In the genomic region with DNA sequence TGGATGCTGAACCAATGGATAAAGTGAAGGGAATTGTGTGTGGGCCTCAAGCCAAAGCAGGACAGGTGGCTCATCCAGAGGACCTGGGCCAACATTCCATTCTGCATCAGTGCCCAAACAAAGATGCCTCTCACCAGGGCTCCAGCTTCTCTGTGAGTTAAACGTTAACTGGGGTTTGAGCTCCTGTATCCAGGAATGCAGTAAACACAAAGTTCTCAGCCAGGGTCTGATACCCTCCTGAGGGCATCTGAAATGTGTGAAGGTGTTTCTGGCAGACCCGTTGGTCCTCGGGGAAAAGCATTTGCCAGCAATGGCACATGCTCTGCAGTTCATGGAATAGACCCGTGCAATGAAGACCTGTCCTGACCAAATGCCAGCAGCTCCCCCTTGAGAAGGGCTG, we compare ENCODE assay signal across 20 cellular contexts. TPM values are rescaled to one million over a fixed set of nuclear protein-coding genes. Genes with fewer than 3 reads are reported as not detected.
DNase-seq lines count a peak whose midpoint lies in the region; TF ChIP-seq lines count a peak whose summit lies in the region.
"Had no signal": no experiment of that assay in that cellular context is flagged by ENCODE, and none has a peak within 500 bp of the region (broad histone marks: within the 10 kb centered on the region; RNA-seq: fewer than 3 reads in every experiment).

No MANE protein-coding gene starts in this region.

- H3K36me3 ChIP-seq in mesenchymal stem cell (ENCODE audit: control insufficient read depth in 1 of 2, insufficient read depth in 2 of 2, low read depth in 1 of 2, low read length in 2 of 2): no peaks in the 10 kb centered on the region

- peaks cover 11% of the 10 kb centered on the region for H3K4me1 ChIP-seq in mesenchymal stem cell (ENCODE audit: control insufficient read depth, insufficient read depth, low read depth, low read length)

- H3K23ac ChIP-seq in mesenchymal stem cell (ENCODE audit: low read length in 2 of 2): peak overlapping the region in 1 of 2 experiments; percentile 28

- no peak overlapping the region for H2BK120ac ChIP-seq in mesenchymal stem cell (ENCODE audit: low read depth, low read length)

- peak overlapping the region; percentile 93 for H2AK5ac ChIP-seq in mesenchymal stem cell (ENCODE audit: low read length, severe bottlenecking)

- H3K79me1 ChIP-seq in mesenchymal stem cell (replicated peaks; ENCODE audit: low read length, poor library complexity, severe bottlenecking): no peaks in the 10 kb centered on the region

- no peak overlapping the region for H4K91ac ChIP-seq in mesenchymal stem cell (ENCODE audit: low read length)

- H3K9me3 Mint-ChIP-seq in Calu3 (ENCODE audit: low read depth, unreplicated experiment): no peaks in the 10 kb centered on the region
- H3K9me3 Mint-ChIP-seq: activated CD4-positive, alpha-beta T cell treated with anti-CD3 and anti-CD28 coated beads, Interleukin-2, amount 10 ng/mL, durations not matched to agents 24 days and 14 days; effector memory CD8-positive, alpha-beta T cell; GM23338; IgD-negative memory B cell; type B pancreatic cell had no signal

- H2BK12ac ChIP-seq in mesenchymal stem cell (ENCODE audit: low read length in 2 of 2): no peak overlapping the region

- H4K8ac ChIP-seq in mesenchymal stem cell (ENCODE audit: low read length): no peak overlapping the region

- peak overlapping the region; percentile 97 for H2BK5ac ChIP-seq in mesenchymal stem cell (ENCODE audit: low read depth, low read length, poor library complexity, severe bottlenecking)

- intact Hi-C loops in Calu3 (cut with micrococcal nuclease; ENCODE audit: unreplicated experiment): no loop called here

- H3K4ac ChIP-seq in mesenchymal stem cell (ENCODE audit: low read depth in 1 of 2, low read length in 2 of 2): no peak overlapping the region

- H3K14ac ChIP-seq in mesenchymal stem cell (ENCODE audit: low read length in 2 of 2): no peak overlapping the region

- H3K27ac ChIP-seq in VCaP: peak overlapping the region; percentile 81
- H3K27ac ChIP-seq in mesenchymal stem cell (ENCODE audit: low read length, poor library complexity, severe bottlenecking): peak overlapping the region; percentile 99

- H3K4me3 Mint-ChIP-seq in Calu3 (ENCODE audit: low read depth, unreplicated experiment): no peak overlapping the region
- H3K4me3 Mint-ChIP-seq: activated CD4-positive, alpha-beta T cell treated with anti-CD3 and anti-CD28 coated beads, Interleukin-2, amount 10 ng/mL, durations not matched to agents 24 days and 14 days; effector memory CD8-positive, alpha-beta T cell; GM23338; IgD-negative memory B cell; type B pancreatic cell had no signal

- H3K36me3 Mint-ChIP-seq in Calu3 (ENCODE audit: insufficient read depth, unreplicated experiment): no peaks in the 10 kb centered on the region
- H3K36me3 Mint-ChIP-seq: IgD-negative memory B cell, type B pancreatic cell had no signal

- BruUV-seq in Calu3 (replicated peaks; lab: Mats Ljungman, UMichigan): no TSS peak

- CTCF ChIA-PET in Calu3 (lab: Charles Lee): interaction anchor here (1.0 kb wide), 1 partner anchor 12 kb away, joined by 5 read pairs; no protein-coding TSS in a partner anchor

- DNase-seq in Calu3: peak; percentile 8
- DNase-seq in NCI-H1694 (lab: John Stamatoyannopoulos, UW): peak; percentile 21
- no peak for DNase-seq in mesenchymal stem cell
- DNase-seq in NK-92 treated with Interleukin-12 subunit alpha and Interleukin-12 subunit beta, amount 100 ng/mL, for 24 hours (lab: John Stamatoyannopoulos, UW): no peak
- no peak for DNase-seq in AG08396 (ENCODE audit: low spot score)
- DNase-seq in superior temporal gyrus (ENCODE audit: extremely low spot score): no peak
- DNase-seq in OCI-M1 (lab: John Stamatoyannopoulos, UW): no peak
- DNase-seq: activated CD4-positive, alpha-beta T cell treated with anti-CD3 and anti-CD28 coated beads, Interleukin-2, amount 10 ng/mL, durations not matched to agents 24 days and 14 days; activated T-cell treated with anti-CD3 and anti-CD28 coated beads, Interleukin-2, amount 50 U/mL, for 1 hour; central memory CD4-positive, alpha-beta T cell; DMS153; effector memory CD8-positive, alpha-beta T cell; mammary epithelial cell; NCI-H526 treated with DMSO at 0.1 percent for 48 hours; Right ventricle myocardium superior had no signal

- no peaks in the 10 kb centered on the region for H3K27me3 Mint-ChIP-seq in Calu3 (ENCODE audit: unreplicated experiment)
- H3K27me3 Mint-ChIP-seq: type B pancreatic cell had no signal

- no peak overlapping the region for H2BK15ac ChIP-seq in mesenchymal stem cell (ENCODE audit: low read depth, poor library complexity, severe bottlenecking)

- H2AFZ ChIP-seq in mesenchymal stem cell (ENCODE audit: low read depth, low read length): no peak overlapping the region
- H2AFZ ChIP-seq: GM23338 had no signal

- no peak overlapping the region for H3K9ac ChIP-seq in mesenchymal stem cell (ENCODE audit: low read length)

- H3K27me3 ChIP-seq in mesenchymal stem cell (ENCODE audit: control insufficient read depth in 1 of 2, insufficient read depth in 1 of 2, low read length in 2 of 2): peaks cover 0 to 22% of the 10 kb centered on the region in 2 experiments

- no peak overlapping the region for H3K4me2 ChIP-seq in mesenchymal stem cell (ENCODE audit: low read length, poor library complexity, severe bottlenecking)
- H3K4me2 ChIP-seq: GM23338 had no signal

- H3K4me3 ChIP-seq in mesenchymal stem cell (ENCODE audit: insufficient read depth in 1 of 2, low read depth in 1 of 2, low read length in 2 of 2): no peak overlapping the region
- H3K4me3 ChIP-seq: GM23338 had no signal

- no peak overlapping the region for H3K27ac Mint-ChIP-seq in Calu3 (ENCODE audit: unreplicated experiment)
- H3K27ac Mint-ChIP-seq: activated CD4-positive, alpha-beta T cell treated with anti-CD3 and anti-CD28 coated beads, Interleukin-2, amount 10 ng/mL, durations not matched to agents 24 days and 14 days; effector memory CD8-positive, alpha-beta T cell; GM23338; IgD-negative memory B cell; type B pancreatic cell had no signal

- no peaks in the 10 kb centered on the region for H3K9me3 ChIP-seq in mesenchymal stem cell (ENCODE audit: control insufficient read depth, low read length)

- no peak overlapping the region for H3K18ac ChIP-seq in mesenchymal stem cell (ENCODE audit: low read depth in 1 of 2, low read length in 2 of 2)

- H3K4me1 Mint-ChIP-seq in Calu3 (ENCODE audit: low read depth, unreplicated experiment): no peaks in the 10 kb centered on the region
- H3K4me1 Mint-ChIP-seq: activated CD4-positive, alpha-beta T cell treated with anti-CD3 and anti-CD28 coated beads, Interleukin-2, amount 10 ng/mL, durations not matched to agents 24 days and 14 days; IgD-negative memory B cell had no signal

- TF ChIP-seq CTCF in Calu3 (IDR thresholded peaks at IDR 0.05; ENCODE audit: unreplicated experiment): no peak
- no peak for TF ChIP-seq CTCF in VCaP (conservative IDR thresholded peaks at IDR 0.05)

- WGBS in mesenchymal stem cell: 87% methylated on average over 4 of the region's 4 CpGs

RNA-seq across cellular contexts. Expression of a gene that starts 33.9 kb away (rescaled TPM):
- 89.5 and 90.2 TPM in 2 replicates for total RNA-seq in Calu3 (2022)
- 11.8 TPM for polyA plus RNA-seq in mesenchymal stem cell (2013, experiment 1 of 2)
- 10.9 TPM for polyA plus RNA-seq in mesenchymal stem cell (2013, experiment 2 of 2)

RNA-seq across cellular contexts. Expression of a gene that starts 53.3 kb away (rescaled TPM):
- total RNA-seq in Calu3 (2022): 6.5 and 7.7 TPM in 2 replicates
- polyA plus RNA-seq in mesenchymal stem cell (2013, experiment 1 of 2): 0.40 TPM
- polyA plus RNA-seq in mesenchymal stem cell (2013, experiment 2 of 2): 0.15 TPM
- total RNA-seq: activated CD4-positive, alpha-beta T cell treated with anti-CD3 and anti-CD28 coated beads, Interleukin-2, amount 10 ng/mL, durations not matched to agents 24 days and 14 days; fibroblast of villous mesenchyme had no signal

Comparison
In these comparisons a context has a peak if more than half of its experiments do, and no peak if none do; other contexts are left out.
1. DNase-seq: peak in Calu3 (single experiment) and NCI-H1694 (single experiment); none in mesenchymal stem cell (single experiment), NK-92 treated with Interleukin-12 subunit alpha and Interleukin-12 subunit beta, amount 100 ng/mL, for 24 hours (single experiment), AG08396 (single experiment), superior temporal gyrus (single experiment) and OCI-M1 (single experiment).